Comparison of ENCODE assay signal across 9 cellular contexts in the genomic region with DNA sequence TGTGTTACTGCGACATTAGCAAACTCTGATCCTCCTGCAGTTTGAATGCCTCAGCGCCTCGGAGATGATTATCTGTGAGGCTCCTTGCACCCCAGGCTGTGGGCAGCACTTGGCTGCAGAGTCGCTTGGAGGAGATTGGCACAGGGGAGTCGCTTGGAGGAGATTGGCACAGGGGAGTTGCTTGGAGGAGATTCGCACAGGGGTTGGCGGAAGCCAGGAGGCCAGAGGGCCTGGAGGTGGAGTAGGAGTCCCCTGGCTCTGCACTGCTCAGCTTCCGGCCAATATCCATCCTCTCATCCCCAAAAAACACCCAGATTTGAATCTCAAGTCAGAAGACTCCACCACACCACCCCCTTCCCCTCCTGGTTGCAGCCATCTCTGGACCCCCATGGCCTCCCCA.
"Had no signal": no experiment of that assay in that cellular context is flagged by ENCODE, and none has a peak within 500 bp of the region (broad histone marks: within the 10 kb centered on the region; RNA-seq: fewer than 3 reads in every experiment).

No MANE protein-coding gene starts in this region.

- H3K9me3 ChIP-seq: HAP-1 had no signal

- H3K4me1 Mint-ChIP-seq: IgD-negative memory B cell had no signal

- H3K27ac Mint-ChIP-seq: GM23338, HFFc6 had no signal

- H3K36me3 Mint-ChIP-seq: IgD-negative memory B cell had no signal

- DNase-seq: HFFc6, KBM-7 had no signal

- H3K4me3 Mint-ChIP-seq: GM23338, HFFc6, IgD-negative memory B cell had no signal

- H3K9me3 Mint-ChIP-seq: GM23338, HFFc6 had no signal

- ATAC-seq: GM23338, HCT116, HepG2 had no signal

- H3K4me2 ChIP-seq: GM23338, KMS-11 had no signal

- H3K9ac ChIP-seq: KMS-11 had no signal

- H3K4me1 ChIP-seq: HAP-1 had no signal

- H3K27ac ChIP-seq: HL-60, KMS-11 had no signal
